Comparison of ENCODE assay signal across 21 cellular contexts in genomic region chr12:114952573-114953196, GRCh38.
DNase-seq lines count a peak whose midpoint lies in the region; ATAC-seq and TF ChIP-seq lines count a peak whose summit lies in the region.
"Had no signal": no experiment of that assay in that cellular context is flagged by ENCODE, and none has a peak within 500 bp of the region (broad histone marks: within the 10 kb centered on the region; RNA-seq: fewer than 3 reads in every experiment).

No MANE protein-coding gene starts in this region.

- CTCF ChIA-PET in HEK293T (lab: Yijun Ruan, JAX): no interaction called here

- intact Hi-C loops in dorsolateral prefrontal cortex (cut with DNase I): no loop called here

- POLR2A ChIA-PET in HEK293T (lab: Yijun Ruan, JAX): no interaction called here

- ATAC-seq in GM19324 (IDR thresholded peaks at IDR 0.05; ENCODE audit: low FRiP score, unreplicated experiment): no peak
- ATAC-seq: activated T-cell treated with anti-CD3 and anti-CD28 coated beads, Interleukin-2, amount 50 U/mL, for 4 hours; mucosa of descending colon; Panc1 had no signal

- TF ChIP-seq CTCF in dorsolateral prefrontal cortex (IDR thresholded peaks at IDR 0.05 in 54 of 56, conservative IDR thresholded peaks at IDR 0.05 in 2 of 56; ENCODE audit: low read depth in 1 of 56, partially characterized antibody in 56 of 56): no peak

- H3K27me3 ChIP-seq in dorsolateral prefrontal cortex: peaks cover 0 to 5% (median 0%) of the 10 kb centered on the region in 45 donors
- H3K27me3 ChIP-seq: spleen, tibial artery had no signal

- DNase-seq in HEK293T (ENCODE audit: extremely low spot score): no peak
- no peak for DNase-seq in dorsolateral prefrontal cortex
- DNase-seq in iris pigment epithelial cell (ENCODE audit: low read depth): peak; percentile 26
- DNase-seq in putamen (ENCODE audit: low spot score): peak; percentile 29
- no peak for DNase-seq in NCI-H526 treated with DMSO at 0.1 percent for 48 hours (lab: John Stamatoyannopoulos, UW)
- no peak for DNase-seq in NCI-H226
- DNase-seq in SKM-1 (lab: John Stamatoyannopoulos, UW; ENCODE audit: unreplicated experiment): no peak
- DNase-seq: activated CD4-positive, alpha-beta memory T cell treated with anti-CD3 and anti-CD28 coated beads for 36 hours; activated naive CD8-positive, alpha-beta T cell treated with anti-CD3 and anti-CD28 coated beads, Interleukin-2, amount 10 ng/mL, durations not matched to agents 7 days and 5 days; activated T-cell treated with anti-CD3 and anti-CD28 coated beads, Interleukin-2, amount 50 U/mL, for 4 hours; CD4-positive, CD25-positive, alpha-beta regulatory T cell; DMS79; islet precursor cell; mucosa of descending colon; NCI-H2029 treated with DMSO at 0.1 percent for 48 hours; NCI-H748 treated with DMSO at 0.1 percent for 48 hours; spleen; SW 1271; tibial artery had no signal

- H3K27ac ChIP-seq in dorsolateral prefrontal cortex: peak overlapping the region in 44 of 59 donors; percentile 4 to 85 (median 62)
- H3K27ac ChIP-seq: spleen, tibial artery had no signal

- H3K4me3 ChIP-seq in dorsolateral prefrontal cortex: no peak overlapping the region
- H3K4me3 ChIP-seq: mucosa of descending colon, spleen, tibial artery had no signal

TF ChIP-seq in HEK293T, 16 proteins besides CTCF, POLR2A, EP300 and RAD21:
- TF ChIP-seq L3MBTL2 (conservative IDR thresholded peaks at IDR 0.05): 0 out of 2 replicates have a peak, but pooled peaks have one; percentile 22
- TF ChIP-seq ZNF384 (IDR thresholded peaks at IDR 0.05): no peak
TF ChIP-seq in HEK293T: peak in this region for 1.

Comparison
In these comparisons a context has a peak if more than half of its experiments do, and no peak if none do; other contexts are left out.
1. DNase-seq: peak in iris pigment epithelial cell (single experiment) and putamen (single experiment); none in HEK293T (single experiment), dorsolateral prefrontal cortex (0 of 10), NCI-H526 treated with DMSO at 0.1 percent for 48 hours (single experiment), NCI-H226 (single experiment) and SKM-1 (single experiment).